12 cellular contexts compared by ENCODE assay signal in genomic region chrX:152072236-152072635, GRCh38.
A peak's percentile ranks its signal among the peaks of the same experiment; 100 is the strongest.
DNase-seq lines count a peak whose midpoint lies in the region; ATAC-seq, FAIRE-seq and TF ChIP-seq lines count a peak whose summit lies in the region.
"Had no signal": no experiment of that assay in that cellular context is flagged by ENCODE, and none has a peak within 500 bp of the region (broad histone marks: within the 10 kb centered on the region; RNA-seq: fewer than 3 reads in every experiment).

No MANE protein-coding gene starts in this region.

- H3K4me3 ChIP-seq in fibroblast of mammary gland (ENCODE audit: control insufficient read depth, low read depth, low read length): no peak overlapping the region

- DNase-seq in DMS53 (lab: John Stamatoyannopoulos, UW) (peak; percentile 42), DMS53 treated with DMSO at 0.1 percent for 48 hours (lab: John Stamatoyannopoulos, UW; ENCODE audit: unreplicated experiment) (no peak), SW480 (ENCODE audit: low spot score) (peak; percentile 48), fibroblast of mammary gland (ENCODE audit: low read depth) (peak; percentile 84), urothelium cell line (ENCODE audit: low spot score) (peak; percentile 75), GM19239 (ENCODE audit: insufficient read length, low spot score) (no peak), NCI-H446 (lab: John Stamatoyannopoulos, UW) (no peak)
- DNase-seq: GF-D8, glutamatergic neuron, NCI-H345, SHP77 had no signal

- TF ChIP-seq CTCF in fibroblast of mammary gland (conservative IDR thresholded peaks at IDR 0.05; ENCODE audit: control insufficient read depth, insufficient read depth, low read depth, low read length): no peak

- peak; percentile 85 for FAIRE-seq in urothelium cell line (lab: Jason Lieb, UNC)
- FAIRE-seq in GM19239 (lab: Jason Lieb, UNC): no peak

- no peak for ATAC-seq in activated CD4-positive, CD25-positive, alpha-beta regulatory T cell treated with anti-CD3 and anti-CD28 coated beads, Interleukin-2, amount 50 U/mL, for 24 hours

Comparison
In these comparisons a context has a peak if more than half of its experiments do, and no peak if none do; other contexts are left out.
1. DNase-seq: peak in DMS53 (single experiment), SW480 (single experiment), fibroblast of mammary gland (single experiment) and urothelium cell line (single experiment); none in DMS53 treated with DMSO at 0.1 percent for 48 hours (single experiment), GM19239 (single experiment) and NCI-H446 (0 of 2).